12 cellular contexts compared by ENCODE assay signal in genomic region chr12:71045781-71046180, GRCh38.
A peak's percentile ranks its signal among the peaks of the same experiment; 100 is the strongest.
DNase-seq lines count a peak whose midpoint lies in the region; ATAC-seq and TF ChIP-seq lines count a peak whose summit lies in the region.
"Had no signal": no experiment of that assay in that cellular context is flagged by ENCODE, and none has a peak within 500 bp of the region (broad histone marks: within the 10 kb centered on the region; RNA-seq: fewer than 3 reads in every experiment).

No MANE protein-coding gene starts in this region.

- H3K9ac ChIP-seq in GM23248, result no peak overlapping the region
- H3K9ac ChIP-seq: neural progenitor cell had no signal

- peak; percentile 36; the same call in 1 of the 3 replicates for ATAC-seq in RWPE2 (ENCODE audit: low read depth)
- no peak for ATAC-seq in HG03095 (IDR thresholded peaks at IDR 0.05; ENCODE audit: unreplicated experiment)

- H3K27me3 ChIP-seq in GM23248 (replicated peaks; ENCODE audit: insufficient read depth) (no peaks in the 10 kb centered on the region; the same call in 1 of the 2 replicates), RWPE2 (ENCODE audit: insufficient read depth, poor library complexity, severe bottlenecking) (no peaks in the 10 kb centered on the region), stomach (no peaks in the 10 kb centered on the region)
- H3K27me3 ChIP-seq: neural progenitor cell, SJCRH30 had no signal

- no peaks in the 10 kb centered on the region for H4K20me1 ChIP-seq in GM23248 (ENCODE audit: insufficient read depth)

- in situ Hi-C loops in GM23248 (cut with MboI), result no loop called here

- TF ChIP-seq POLR2A in stomach (IDR thresholded peaks at IDR 0.05), result no peak

- no peaks in the 10 kb centered on the region; the same call in 1 of the 2 replicates for H3K9me2 ChIP-seq in GM23248 (ENCODE audit: insufficient read depth)

- H3K9me3 ChIP-seq in GM23248 (ENCODE audit: low read depth), result no peaks in the 10 kb centered on the region
- H3K9me3 ChIP-seq in RWPE2 (ENCODE audit: severe bottlenecking), result no peaks in the 10 kb centered on the region
- no peaks in the 10 kb centered on the region for H3K9me3 ChIP-seq in stomach
- H3K9me3 ChIP-seq: SJCRH30 had no signal

- H3K4me1 ChIP-seq in GM23248 (ENCODE audit: insufficient read depth) (peaks cover 7% of the 10 kb centered on the region; the same call in 1 of the 2 replicates), RWPE2 (ENCODE audit: insufficient read depth, poor library complexity, severe bottlenecking) (peaks cover 2% of the 10 kb centered on the region), stomach (peaks cover 0 to 10% (median 3%) of the 10 kb centered on the region in 4 donors)

- peak overlapping the region; percentile 33; the same call in 1 of the 2 replicates for H3K27ac ChIP-seq in GM23248
- H3K27ac ChIP-seq in RWPE2 (ENCODE audit: poor library complexity, severe bottlenecking), result peak overlapping the region; percentile 48
- peak overlapping the region in 1 of 5 donors; percentile 24 for H3K27ac ChIP-seq in stomach
- H3K27ac ChIP-seq: neural progenitor cell, SJCRH30 had no signal

- intact Hi-C loops in stomach (cut with DNase I; ENCODE audit: low total_unique reads), result no loop called here

- peaks cover 13% of the 10 kb centered on the region; the same call in 1 of the 2 replicates for H3F3A ChIP-seq in GM23248 (ENCODE audit: insufficient read depth)

- H2AFZ ChIP-seq in GM23248, result 0 out of 2 replicates have a peak overlapping the region, but pooled peaks have one; percentile 10
- H2AFZ ChIP-seq: neural progenitor cell had no signal

- H3K79me2 ChIP-seq in GM23248 (ENCODE audit: insufficient read depth), result no peaks in the 10 kb centered on the region

- no peak for TF ChIP-seq EP300 in stomach (IDR thresholded peaks at IDR 0.05)

- WGBS in GM23248 (ENCODE audit: low coverage in 1 of 2, low lambda C conversion rate in 2 of 2, missing lambda C conversion rate in 2 of 2), 2 experiments, result 0 to 6% methylated on average over 1 of the region's 1 CpG
- 29 to 47% (median 38%) methylated on average over 1 of the region's 1 CpG for WGBS in stomach, 5 donors

- H3K36me3 ChIP-seq in GM23248 (ENCODE audit: low read depth) (no peaks in the 10 kb centered on the region), RWPE2 (ENCODE audit: low read depth) (no peaks in the 10 kb centered on the region), stomach (no peaks in the 10 kb centered on the region)
- H3K36me3 ChIP-seq: neural progenitor cell, SJCRH30 had no signal

- DNase-seq in GM23248 (peak; percentile 58), RWPE2 (ENCODE audit: low spot score) (no peak), fibroblast of pulmonary artery (ENCODE audit: low read depth) (peak; percentile 87), renal cortical epithelial cell (ENCODE audit: low read depth) (peak; percentile 56), stomach (no peak), cerebellar nuclear complex (lab: John Stamatoyannopoulos, UW) (no peak), SIG-M5 (lab: John Stamatoyannopoulos, UW) (no peak)
- DNase-seq: cortex of kidney, NCI-H2227 treated with DMSO at 0.1 percent for 48 hours had no signal

- TF ChIP-seq CTCF in RWPE2 (IDR thresholded peaks at IDR 0.05; ENCODE audit: poor library complexity, severe bottlenecking) (no peak), fibroblast of pulmonary artery (IDR thresholded peaks at IDR 0.05; ENCODE audit: low read length, missing control alignments) (no peak), stomach (IDR thresholded peaks at IDR 0.05) (no peak)

- peak overlapping the region; percentile 33 for H3K4me2 ChIP-seq in GM23248 (ENCODE audit: unreplicated experiment)
- H3K4me2 ChIP-seq: neural progenitor cell had no signal

- H3K4me3 ChIP-seq in GM23248 (0 out of 2 replicates have a peak overlapping the region, but pooled peaks have one; percentile 20), RWPE2 (ENCODE audit: severe bottlenecking) (no peak overlapping the region), fibroblast of pulmonary artery (replicated peaks; ENCODE audit: low read depth, low read length) (no peak overlapping the region), stomach (no peak overlapping the region)
- H3K4me3 ChIP-seq: neural progenitor cell, SJCRH30 had no signal

Comparison
In these comparisons a context has a peak if more than half of its experiments do, and no peak if none do; other contexts are left out.
1. DNase-seq: peak in GM23248 (single experiment), fibroblast of pulmonary artery (single experiment) and renal cortical epithelial cell (single experiment); none in RWPE2 (single experiment), stomach (single experiment), cerebellar nuclear complex (0 of 2) and SIG-M5 (single experiment).